34 cellular contexts compared by ENCODE assay signal in genomic region chr19:44525721-44526430, GRCh38. TPM values are rescaled to one million over a fixed set of nuclear protein-coding genes. Genes with fewer than 3 reads are reported as not detected.
"Had no signal": no experiment of that assay in that cellular context is flagged by ENCODE, and none has a peak within 500 bp of the region (broad histone marks: within the 10 kb centered on the region; RNA-seq: fewer than 3 reads in every experiment).

No MANE protein-coding gene starts in this region.

- H3K27me3 Mint-ChIP-seq: activated CD4-positive, alpha-beta memory T cell treated with anti-CD3 and anti-CD28 coated beads, Interleukin-2, amount 10 ng/mL, durations not matched to agents 7 days and 5 days; activated CD4-positive, alpha-beta T cell treated with anti-CD3 and anti-CD28 coated beads, Interleukin-2, amount 10 ng/mL, durations not matched to agents 7 days and 5 days had no signal

- H3K27ac Mint-ChIP-seq: activated CD4-positive, alpha-beta memory T cell treated with anti-CD3 and anti-CD28 coated beads, Interleukin-2, amount 10 ng/mL, durations not matched to agents 7 days and 5 days; activated CD4-positive, alpha-beta T cell treated with anti-CD3 and anti-CD28 coated beads, Interleukin-2, amount 10 ng/mL, durations not matched to agents 7 days and 5 days; activated T-cell treated with anti-CD3 and anti-CD28 coated beads, Interleukin-2, amount 50 U/mL, for 24 hours; natural killer cell treated with Interleukin-12 subunit alpha and Interleukin-12 subunit beta and Interleukin-15 and Interleukin-18, amount 100 ng/mL, for 72 hours had no signal

- H3K27me3 ChIP-seq: brain microvascular endothelial cell had no signal

- FAIRE-seq: astrocyte had no signal

- H3K9me3 ChIP-seq: lower lobe of right lung, mucosa of descending colon, suprapubic skin, tibial artery had no signal

- ATAC-seq: left lobe of liver; lower lobe of right lung; mucosa of descending colon; natural killer cell treated with Interleukin-12 subunit alpha and Interleukin-12 subunit beta and Interleukin-15 and Interleukin-18, amount 100 ng/mL, for 72 hours; right cardiac atrium had no signal

- H3K9me3 Mint-ChIP-seq: natural killer cell treated with Interleukin-12 subunit alpha and Interleukin-12 subunit beta and Interleukin-15 and Interleukin-18, amount 100 ng/mL, for 72 hours had no signal

- DNase-seq: activated CD4-positive, alpha-beta memory T cell treated with anti-CD3 and anti-CD28 coated beads, Interleukin-2, amount 10 ng/mL, durations not matched to agents 7 days and 5 days; activated CD4-positive, alpha-beta T cell treated with anti-CD3 and anti-CD28 coated beads for 1 hour; activated CD4-positive, alpha-beta T cell treated with anti-CD3 and anti-CD28 coated beads, Interleukin-2, amount 10 ng/mL, durations not matched to agents 7 days and 5 days; activated CD8-positive, alpha-beta memory T cell treated with anti-CD3 and anti-CD28 coated beads, Interleukin-2, amount 50 U/mL, for 48 hours; activated gamma-delta T cell; activated naive CD4-positive, alpha-beta T cell treated with anti-CD3 and anti-CD28 coated beads, Interleukin-2, amount 50 U/mL, for 16 hours; activated T-cell treated with anti-CD3 and anti-CD28 coated beads, Interleukin-2, amount 50 U/mL, for 24 hours; amniotic stem cell; brain microvascular endothelial cell; dorsolateral prefrontal cortex; effector memory CD4-positive, alpha-beta T cell; foreskin fibroblast; head of caudate nucleus; hippocampal formation; kidney glomerular epithelial cell; lower lobe of right lung; mesenchymal stem cell; mucosa of descending colon; right cardiac atrium; spleen; stimulated activated naive CD4-positive, alpha-beta T cell; T-helper 9 cell had no signal

- H3K27ac ChIP-seq: brain microvascular endothelial cell, coronary artery, dorsolateral prefrontal cortex, lower lobe of right lung, spleen, suprapubic skin, tibial artery had no signal

- H3K4me3 Mint-ChIP-seq: activated CD4-positive, alpha-beta memory T cell treated with anti-CD3 and anti-CD28 coated beads, Interleukin-2, amount 10 ng/mL, durations not matched to agents 7 days and 5 days; activated CD4-positive, alpha-beta T cell treated with anti-CD3 and anti-CD28 coated beads, Interleukin-2, amount 10 ng/mL, durations not matched to agents 7 days and 5 days; activated T-cell treated with anti-CD3 and anti-CD28 coated beads, Interleukin-2, amount 50 U/mL, for 24 hours; natural killer cell treated with Interleukin-12 subunit alpha and Interleukin-12 subunit beta and Interleukin-15 and Interleukin-18, amount 100 ng/mL, for 72 hours had no signal

- H3K4me1 ChIP-seq: lower lobe of right lung, spleen, suprapubic skin, tibial artery had no signal

- H3K4me3 ChIP-seq: coronary artery, dorsolateral prefrontal cortex, lower lobe of right lung, mucosa of descending colon, spleen, suprapubic skin, tibial artery had no signal

- H3K36me3 ChIP-seq: brain microvascular endothelial cell, lower lobe of right lung, spleen, suprapubic skin, tibial artery had no signal

- H3K4me1 Mint-ChIP-seq: activated CD4-positive, alpha-beta memory T cell treated with anti-CD3 and anti-CD28 coated beads, Interleukin-2, amount 10 ng/mL, durations not matched to agents 7 days and 5 days; activated CD4-positive, alpha-beta T cell treated with anti-CD3 and anti-CD28 coated beads, Interleukin-2, amount 10 ng/mL, durations not matched to agents 7 days and 5 days had no signal

- H3K36me3 Mint-ChIP-seq: natural killer cell treated with Interleukin-12 subunit alpha and Interleukin-12 subunit beta and Interleukin-15 and Interleukin-18, amount 100 ng/mL, for 72 hours had no signal

RNA-seq across cellular contexts. Expression of gene CEACAM20, which starts 3.6 kb away (rescaled TPM):
- total RNA-seq: activated CD4-positive, alpha-beta memory T cell treated with anti-CD3 and anti-CD28 coated beads, Interleukin-2, amount 10 ng/mL, durations not matched to agents 7 days and 5 days; activated CD4-positive, alpha-beta T cell treated with anti-CD3 and anti-CD28 coated beads, Interleukin-2, amount 10 ng/mL, durations not matched to agents 7 days and 5 days; astrocyte; cardiac septum; cerebellum; left lobe of liver; myocyte; natural killer cell treated with Interleukin-12 subunit alpha and Interleukin-12 subunit beta and Interleukin-15 and Interleukin-18, amount 100 ng/mL, for 72 hours; omental fat pad; right cardiac atrium; spleen; ureter had no signal
- polyA plus RNA-seq: esophagus, right cardiac atrium, spleen had no signal
